Comparison of ENCODE assay signal across 8 cellular contexts in the genomic region with DNA sequence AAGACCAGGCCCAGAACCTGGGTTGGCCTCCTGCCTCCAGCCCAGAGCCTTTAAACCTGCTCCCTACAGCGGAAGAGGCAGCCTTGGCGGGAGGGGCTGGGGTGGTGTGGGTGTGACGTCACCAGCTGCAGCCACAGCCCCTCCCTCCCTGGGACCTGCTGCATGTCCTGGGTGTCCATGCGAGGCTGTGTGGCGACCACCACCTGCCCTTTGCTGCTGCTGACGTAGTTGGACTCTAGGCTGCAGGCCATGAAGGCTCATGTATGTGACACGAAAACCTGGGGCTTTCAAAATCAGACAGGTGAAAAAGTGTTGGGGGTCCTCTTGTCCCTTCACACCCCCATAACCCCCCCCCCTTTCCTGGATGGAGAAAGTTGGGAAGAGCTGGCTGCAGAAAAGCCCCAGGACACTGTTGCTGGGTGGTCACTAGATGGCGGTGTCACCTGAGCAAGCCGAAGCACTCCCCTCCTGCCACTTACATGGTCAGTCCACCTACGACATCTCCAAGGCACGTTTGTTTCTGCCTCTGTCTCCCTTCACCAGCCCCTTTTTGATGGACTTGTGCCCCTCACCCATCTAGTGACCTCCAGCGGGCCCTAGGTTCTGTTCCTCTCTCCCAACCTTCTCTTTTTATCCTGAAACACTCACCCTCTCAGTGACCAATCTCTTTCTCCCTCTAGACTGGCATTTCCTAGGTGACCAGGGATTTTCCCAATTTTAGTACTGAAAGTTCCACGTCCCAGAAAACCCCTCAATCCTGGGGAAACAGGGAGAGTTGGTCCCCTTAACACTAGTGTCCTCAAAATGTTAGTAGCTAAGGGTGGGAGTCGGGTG. TPM values are rescaled to one million over a fixed set of nuclear protein-coding genes. Genes with fewer than 3 reads are reported as not detected.
DNase-seq lines count a peak whose midpoint lies in the region; ATAC-seq and TF ChIP-seq lines count a peak whose summit lies in the region.

No MANE protein-coding gene starts in this region.

- H3K4me1 ChIP-seq in BE2C, result no peaks in the 10 kb centered on the region

- no peak overlapping the region for H3K4me3 Mint-ChIP-seq in activated CD4-positive, alpha-beta memory T cell treated with anti-CD3 and anti-CD28 coated beads for 36 hours
- H3K4me3 Mint-ChIP-seq in neural crest cell, result no peak overlapping the region

- POLR2A ChIA-PET in activated CD4-positive, alpha-beta memory T cell treated with anti-CD3 and anti-CD28 coated beads for 36 hours (lab: Charles Lee), result no interaction called here

- no peaks in the 10 kb centered on the region for H3K9me3 Mint-ChIP-seq in activated CD4-positive, alpha-beta memory T cell treated with anti-CD3 and anti-CD28 coated beads for 36 hours
- peaks cover 4% of the 10 kb centered on the region for H3K9me3 Mint-ChIP-seq in neural crest cell

- no peak overlapping the region for H3K27ac Mint-ChIP-seq in activated CD4-positive, alpha-beta memory T cell treated with anti-CD3 and anti-CD28 coated beads for 36 hours
- no peak overlapping the region for H3K27ac Mint-ChIP-seq in neural crest cell (ENCODE audit: unreplicated experiment)

- H3K4me1 Mint-ChIP-seq in activated CD4-positive, alpha-beta memory T cell treated with anti-CD3 and anti-CD28 coated beads for 36 hours (ENCODE audit: low read depth), result no peaks in the 10 kb centered on the region
- H3K4me1 Mint-ChIP-seq in neural crest cell, result peaks cover 3% of the 10 kb centered on the region

- no peaks in the 10 kb centered on the region for H3K9me3 ChIP-seq in BE2C

- ATAC-seq in HG03432 (IDR thresholded peaks at IDR 0.05; ENCODE audit: unreplicated experiment), result no peak
- ATAC-seq in HG03280 (IDR thresholded peaks at IDR 0.05; ENCODE audit: unreplicated experiment), result no peak

- no peaks in the 10 kb centered on the region for H3K36me3 Mint-ChIP-seq in activated CD4-positive, alpha-beta memory T cell treated with anti-CD3 and anti-CD28 coated beads for 36 hours
- H3K36me3 Mint-ChIP-seq in neural crest cell (ENCODE audit: low read depth), result no peaks in the 10 kb centered on the region

- no peaks in the 10 kb centered on the region for H3K27me3 Mint-ChIP-seq in activated CD4-positive, alpha-beta memory T cell treated with anti-CD3 and anti-CD28 coated beads for 36 hours
- no peaks in the 10 kb centered on the region for H3K27me3 Mint-ChIP-seq in neural crest cell (ENCODE audit: low read depth)

- intact Hi-C loops in activated CD4-positive, alpha-beta memory T cell treated with anti-CD3 and anti-CD28 coated beads for 36 hours (cut with micrococcal nuclease), result loop anchor here (1.0 to 2.0 kb wide), 2 partner anchors 168 to 318 kb away; no protein-coding TSS in a partner anchor

- no peak overlapping the region for H3K4me3 ChIP-seq in BE2C (ENCODE audit: low read depth, low read length)
- no peak overlapping the region for H3K4me3 ChIP-seq in fibroblast of pulmonary artery (replicated peaks; ENCODE audit: low read depth, low read length)

- H3K27me3 ChIP-seq in BE2C, result no peaks in the 10 kb centered on the region

- peak; percentile 55 for DNase-seq in BE2C
- DNase-seq in GM20000 (ENCODE audit: low spot score), result peak; percentile 86
- peak; percentile 62 for DNase-seq in NCI-H510A treated with DMSO at 0.1 percent for 48 hours (lab: John Stamatoyannopoulos, UW)
- peak; percentile 53 for DNase-seq in activated CD4-positive, alpha-beta memory T cell treated with anti-CD3 and anti-CD28 coated beads for 36 hours
- peak; percentile 78 for DNase-seq in fibroblast of pulmonary artery (ENCODE audit: low read depth)
- DNase-seq in neural crest cell (ENCODE audit: low read depth, low spot score), result peak; percentile 40

- H3K36me3 ChIP-seq in BE2C, result no peaks in the 10 kb centered on the region

- peak; percentile 76 for TF ChIP-seq CTCF in BE2C (IDR thresholded peaks at IDR 0.05; ENCODE audit: low read depth, low read length)
- TF ChIP-seq CTCF in GM20000 (IDR thresholded peaks at IDR 0.05; ENCODE audit: extremely low read depth, missing control alignments), result peak; percentile 72
- peak; percentile 83 for TF ChIP-seq CTCF in fibroblast of pulmonary artery (IDR thresholded peaks at IDR 0.05; ENCODE audit: low read length, missing control alignments)
- peak; percentile 76 for TF ChIP-seq CTCF in neural crest cell (conservative IDR thresholded peaks at IDR 0.05)

- CTCF ChIA-PET in activated CD4-positive, alpha-beta memory T cell treated with anti-CD3 and anti-CD28 coated beads for 36 hours (lab: Charles Lee), result interaction anchor here (0.6 to 5.5 kb wide), 16 partner anchors 12 to 617 kb away, joined by 3 to 112 read pairs (median 4); a partner anchor contains a TSS

RNA-seq across cellular contexts. Expression of a gene that starts 35.2 kb away (rescaled TPM):
- not detected for polyA plus RNA-seq in BE2C (2012; ENCODE audit: insufficient read depth, insufficient read length, low read depth)
- total RNA-seq in activated CD4-positive, alpha-beta memory T cell treated with anti-CD3 and anti-CD28 coated beads for 36 hours, result not detected
- not detected in 2 replicates for total RNA-seq in neural crest cell
